ENCODE assay signal across 18 cellular contexts in genomic region chr7:95904099-95904498, GRCh38.
DNase-seq lines count a peak whose midpoint lies in the region; ATAC-seq and TF ChIP-seq lines count a peak whose summit lies in the region.
"Had no signal": no experiment of that assay in that cellular context is flagged by ENCODE, and none has a peak within 500 bp of the region (broad histone marks: within the 10 kb centered on the region; RNA-seq: fewer than 3 reads in every experiment).

No MANE protein-coding gene starts in this region.

- H3K79me2 ChIP-seq in GM23338 (replicated peaks; ENCODE audit: insufficient read depth), result no peaks in the 10 kb centered on the region

- no peak overlapping the region for H3K4me3 Mint-ChIP-seq in GM23338

- intact Hi-C loops in left ventricle myocardium inferior (cut with micrococcal nuclease) (no loop called here), heart right ventricle (cut with DNase I) (no loop called here), adrenal gland (cut with DNase I) (no loop called here), testis (cut with DNase I; ENCODE audit: low total_unique reads) (no loop called here)

- H3K36me3 ChIP-seq in left ventricle myocardium inferior (no peaks in the 10 kb centered on the region), heart right ventricle (no peaks in the 10 kb centered on the region), adrenal gland (replicated peaks in 1 of 2) (no peaks in the 10 kb centered on the region), testis (ENCODE audit: low read depth, missing control alignments) (no peaks in the 10 kb centered on the region), GM23338 (ENCODE audit: insufficient read depth) (no peaks in the 10 kb centered on the region)
- H3K36me3 ChIP-seq: BLaER1 had no signal

- H3F3A ChIP-seq in GM23338 (replicated peaks; ENCODE audit: low read depth), result no peaks in the 10 kb centered on the region

- H3K36me3 Mint-ChIP-seq in GM23338 (ENCODE audit: low read depth), result no peaks in the 10 kb centered on the region

- H3K27me3 ChIP-seq in left ventricle myocardium inferior (ENCODE audit: low read depth), result no peaks in the 10 kb centered on the region
- no peaks in the 10 kb centered on the region for H3K27me3 ChIP-seq in heart right ventricle
- H3K27me3 ChIP-seq in adrenal gland, result peaks cover 9% of the 10 kb centered on the region
- H3K27me3 ChIP-seq in testis, result no peaks in the 10 kb centered on the region
- H3K27me3 ChIP-seq in GM23338 (ENCODE audit: insufficient read depth), result no peaks in the 10 kb centered on the region
- H3K27me3 ChIP-seq: BLaER1 had no signal

- no peaks in the 10 kb centered on the region for H3K9me3 Mint-ChIP-seq in GM23338

- H3K4me3 ChIP-seq in left ventricle myocardium inferior, result no peak overlapping the region
- H3K4me3 ChIP-seq in heart right ventricle, result no peak overlapping the region
- H3K4me3 ChIP-seq in adrenal gland, result no peak overlapping the region
- H3K4me3 ChIP-seq in testis, result no peak overlapping the region
- H3K4me3 ChIP-seq in GM23338, result no peak overlapping the region
- H3K4me3 ChIP-seq: BLaER1 had no signal

- TF ChIP-seq POLR2A in adrenal gland (IDR thresholded peaks at IDR 0.05) (no peak), testis (IDR thresholded peaks at IDR 0.05) (no peak)

- no peaks in the 10 kb centered on the region for H3K4me1 ChIP-seq in left ventricle myocardium inferior
- H3K4me1 ChIP-seq in heart right ventricle, result peaks cover 0 to 12% (median 0%) of the 10 kb centered on the region in 9 donors
- no peaks in the 10 kb centered on the region for H3K4me1 ChIP-seq in adrenal gland (replicated peaks in 1 of 2)
- no peaks in the 10 kb centered on the region for H3K4me1 ChIP-seq in testis
- H3K4me1 ChIP-seq in GM23338 (ENCODE audit: insufficient read depth), result peaks cover 32% of the 10 kb centered on the region

- peaks cover 28% of the 10 kb centered on the region for H3K4me1 Mint-ChIP-seq in GM23338

- no peak for TF ChIP-seq CTCF in left ventricle myocardium inferior (IDR thresholded peaks at IDR 0.05; ENCODE audit: borderline replicate concordance)
- TF ChIP-seq CTCF in heart right ventricle (IDR thresholded peaks at IDR 0.05), result no peak
- no peak for TF ChIP-seq CTCF in adrenal gland (IDR thresholded peaks at IDR 0.05)
- no peak for TF ChIP-seq CTCF in testis (IDR thresholded peaks at IDR 0.05)
- no peak for TF ChIP-seq CTCF in GM23338 (conservative IDR thresholded peaks at IDR 0.05; ENCODE audit: low read depth in 2 of 2)

- ATAC-seq in heart right ventricle (no peak), GM23338 (no peak)
- ATAC-seq in stimulated activated naive CD8-positive, alpha-beta T cell treated with anti-CD3 and anti-CD28 coated beads, Interleukin-15, Interleukin-2, amounts not matched to agents 100 U/mL and 50 U/mL, for 24 hours, result no peak

- no peaks in the 10 kb centered on the region for H3K9me2 ChIP-seq in GM23338 (ENCODE audit: insufficient read depth)

- DNase-seq in left ventricle myocardium inferior, result peak; percentile 15
- no peak for DNase-seq in heart right ventricle
- peak; percentile 72 to 89 for DNase-seq in NOMO-1 (lab: John Stamatoyannopoulos, UW; ENCODE audit: unreplicated experiment in 2 of 2)
- DNase-seq in adrenal gland, result peak in 6 of 7 donors; percentile 13 to 61 (median 34)
- peak; percentile 20 for DNase-seq in testis
- DNase-seq in stimulated activated naive CD8-positive, alpha-beta T cell treated with anti-CD3 and anti-CD28 coated beads, Interleukin-15, Interleukin-2, amounts not matched to agents 100 U/mL and 50 U/mL, for 24 hours, result no peak
- no peak for DNase-seq in GM23338 (ENCODE audit: low spot score)
- DNase-seq in foreskin melanocyte, result no peak
- DNase-seq: 8988T, COR-L47, GF-D8, IMR-90, Kasumi-1, MM.1S, NCI-H1436, NCI-H2081, NCI-H510A treated with DMSO at 0.1 percent for 48 hours had no signal

- no peak overlapping the region for H3K27ac ChIP-seq in left ventricle myocardium inferior (replicated peaks)
- no peak overlapping the region for H3K27ac ChIP-seq in heart right ventricle
- H3K27ac ChIP-seq in adrenal gland, result no peak overlapping the region
- H3K27ac ChIP-seq in testis, result no peak overlapping the region
- no peak overlapping the region for H3K27ac ChIP-seq in GM23338 (ENCODE audit: low read depth)
- H3K27ac ChIP-seq: BLaER1 had no signal

- peaks cover 3% of the 10 kb centered on the region for H3K27me3 Mint-ChIP-seq in GM23338 (ENCODE audit: insufficient read depth, low read depth, poor library complexity)

- no peak overlapping the region for H3K27ac Mint-ChIP-seq in GM23338

- no peaks in the 10 kb centered on the region for H4K20me1 ChIP-seq in GM23338 (replicated peaks; ENCODE audit: insufficient read depth)
- H4K20me1 ChIP-seq: BLaER1 had no signal

- no peaks in the 10 kb centered on the region for H3K9me3 ChIP-seq in left ventricle myocardium inferior (replicated peaks)
- peaks cover 0 to 2% (median 0%) of the 10 kb centered on the region in 11 donors for H3K9me3 ChIP-seq in heart right ventricle
- no peaks in the 10 kb centered on the region for H3K9me3 ChIP-seq in adrenal gland (replicated peaks in 1 of 3)
- H3K9me3 ChIP-seq in testis, result no peaks in the 10 kb centered on the region
- H3K9me3 ChIP-seq: BLaER1 had no signal

- no peak overlapping the region for H3K4me2 ChIP-seq in GM23338
- H3K4me2 ChIP-seq: BLaER1 had no signal

- no peak overlapping the region for H2AFZ ChIP-seq in GM23338

TF ChIP-seq in GM23338, 12 proteins besides CTCF, POLR2A, EP300 and RAD21 (continues in another document):
- no peak for TF ChIP-seq EZH2 (IDR thresholded peaks at IDR 0.05; ENCODE audit: low read depth, unreplicated experiment)
- TF ChIP-seq JUNB (IDR thresholded peaks at IDR 0.05; ENCODE audit: unreplicated experiment), result no peak
- no peak for TF ChIP-seq NANOG (IDR thresholded peaks at IDR 0.05; ENCODE audit: borderline replicate concordance)
- TF ChIP-seq, protein P1, sequence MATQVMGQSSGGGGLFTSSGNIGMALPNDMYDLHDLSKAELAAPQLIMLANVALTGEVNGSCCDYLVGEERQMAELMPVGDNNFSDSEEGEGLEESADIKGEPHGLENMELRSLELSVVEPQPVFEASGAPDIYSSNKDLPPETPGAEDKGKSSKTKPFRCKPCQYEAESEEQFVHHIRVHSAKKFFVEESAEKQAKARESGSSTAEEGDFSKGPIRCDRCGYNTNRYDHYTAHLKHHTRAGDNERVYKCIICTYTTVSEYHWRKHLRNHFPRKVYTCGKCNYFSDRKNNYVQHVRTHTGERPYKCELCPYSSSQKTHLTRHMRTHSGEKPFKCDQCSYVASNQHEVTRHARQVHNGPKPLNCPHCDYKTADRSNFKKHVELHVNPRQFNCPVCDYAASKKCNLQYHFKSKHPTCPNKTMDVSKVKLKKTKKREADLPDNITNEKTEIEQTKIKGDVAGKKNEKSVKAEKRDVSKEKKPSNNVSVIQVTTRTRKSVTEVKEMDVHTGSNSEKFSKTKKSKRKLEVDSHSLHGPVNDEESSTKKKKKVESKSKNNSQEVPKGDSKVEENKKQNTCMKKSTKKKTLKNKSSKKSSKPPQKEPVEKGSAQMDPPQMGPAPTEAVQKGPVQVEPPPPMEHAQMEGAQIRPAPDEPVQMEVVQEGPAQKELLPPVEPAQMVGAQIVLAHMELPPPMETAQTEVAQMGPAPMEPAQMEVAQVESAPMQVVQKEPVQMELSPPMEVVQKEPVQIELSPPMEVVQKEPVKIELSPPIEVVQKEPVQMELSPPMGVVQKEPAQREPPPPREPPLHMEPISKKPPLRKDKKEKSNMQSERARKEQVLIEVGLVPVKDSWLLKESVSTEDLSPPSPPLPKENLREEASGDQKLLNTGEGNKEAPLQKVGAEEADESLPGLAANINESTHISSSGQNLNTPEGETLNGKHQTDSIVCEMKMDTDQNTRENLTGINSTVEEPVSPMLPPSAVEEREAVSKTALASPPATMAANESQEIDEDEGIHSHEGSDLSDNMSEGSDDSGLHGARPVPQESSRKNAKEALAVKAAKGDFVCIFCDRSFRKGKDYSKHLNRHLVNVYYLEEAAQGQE (IDR thresholded peaks at IDR 0.05; ENCODE audit: unreplicated experiment), result no peak

Comparison
In these comparisons a context has a peak if more than half of its experiments do, and no peak if none do; other contexts are left out.
1. DNase-seq: peak in left ventricle myocardium inferior (single experiment), NOMO-1 (2 of 2), adrenal gland (6 of 7) and testis (single experiment); none in heart right ventricle (0 of 2), stimulated activated naive CD8-positive, alpha-beta T cell treated with anti-CD3 and anti-CD28 coated beads, Interleukin-15, Interleukin-2, amounts not matched to agents 100 U/mL and 50 U/mL, for 24 hours (single experiment), GM23338 (single experiment) and foreskin melanocyte (single experiment).